ENCODE assay signal across 8 cellular contexts in the genomic region with DNA sequence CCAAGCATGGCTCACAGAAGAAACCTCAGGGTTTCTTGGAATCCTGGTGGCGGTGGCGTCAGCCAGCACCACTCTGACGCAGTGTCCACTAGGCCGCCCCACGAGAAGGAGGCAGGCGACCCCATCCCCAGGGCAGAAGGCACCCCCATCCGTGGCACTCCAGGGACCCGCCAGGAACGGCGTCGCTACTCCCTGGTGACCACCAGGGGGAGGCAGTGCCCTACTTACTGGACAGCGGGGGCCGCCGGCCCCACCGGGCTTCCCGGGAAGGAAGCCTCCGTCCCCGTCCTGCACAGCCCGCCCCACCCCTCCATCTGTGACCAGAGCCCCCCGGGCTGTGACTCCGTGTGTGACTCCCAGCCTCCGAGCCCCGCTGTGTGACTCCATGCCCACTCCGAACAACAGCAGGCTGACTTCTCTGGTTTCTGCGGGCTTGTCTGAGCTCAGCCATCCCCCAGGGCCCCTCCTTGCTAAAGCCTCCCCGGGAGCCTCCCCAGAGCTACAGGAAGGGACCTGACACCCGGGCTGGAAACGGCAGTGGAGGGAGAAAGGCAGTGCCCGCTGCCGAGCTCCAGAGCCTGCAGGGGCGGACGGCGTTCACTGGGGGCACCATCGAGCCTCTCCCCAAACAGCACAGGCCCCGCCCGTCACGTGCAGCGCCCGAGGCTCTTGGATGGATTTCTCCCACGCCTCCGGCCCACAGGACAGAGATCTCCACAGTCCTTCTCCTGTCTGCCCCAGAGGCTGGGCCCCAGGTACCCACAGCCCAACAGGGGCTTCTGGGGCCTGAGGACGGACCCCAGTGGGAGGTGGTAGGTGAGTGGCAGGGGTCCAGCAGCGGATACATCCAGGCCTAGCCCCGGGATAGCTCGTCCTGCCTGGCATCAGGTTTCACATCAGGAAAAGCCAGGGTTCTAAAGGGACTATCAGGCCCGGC. TPM values are rescaled to one million over a fixed set of nuclear protein-coding genes. Genes with fewer than 3 reads are reported as not detected.
DNase-seq lines count a peak whose midpoint lies in the region; ATAC-seq, FAIRE-seq and TF ChIP-seq lines count a peak whose summit lies in the region.

No MANE protein-coding gene starts in this region.

- no peak overlapping the region for H3K27ac Mint-ChIP-seq in activated B cell treated with CpG ODN at 0.5 μM for 24 hours
- peak overlapping the region in 4 of 6 donors; percentile 5 to 75 (median 67) for H3K27ac Mint-ChIP-seq in immature natural killer cell

- CTCF ChIA-PET in activated B cell treated with CpG ODN at 0.5 μM for 24 hours (lab: Charles Lee): interaction anchor here (0.7 to 3.8 kb wide), 19 partner anchors 10 to 558 kb away, joined by 3 to 66 read pairs (median 3); a partner anchor contains a TSS

- in situ Hi-C loops in G401 (cut with HindIII; ENCODE audit: low sequenced_read_pairs): no loop called here

- peak; percentile 72 for TF ChIP-seq CTCF in activated B cell treated with CpG ODN at 0.5 μM for 24 hours (IDR thresholded peaks at IDR 0.05)
- TF ChIP-seq CTCF in bronchial epithelial cell (IDR thresholded peaks at IDR 0.05; ENCODE audit: insufficient read depth, low read length, severe bottlenecking): peak; percentile 96

- H3K9me3 Mint-ChIP-seq in activated B cell treated with CpG ODN at 0.5 μM for 24 hours: no peaks in the 10 kb centered on the region
- H3K9me3 Mint-ChIP-seq in immature natural killer cell: no peaks in the 10 kb centered on the region

- H3K27me3 ChIP-seq in bronchial epithelial cell (ENCODE audit: control insufficient read depth, insufficient read depth, low read length): no peaks in the 10 kb centered on the region

- H3K4me3 Mint-ChIP-seq in activated B cell treated with CpG ODN at 0.5 μM for 24 hours (peak overlapping the region; percentile 87), immature natural killer cell (peak overlapping the region; percentile 86 to 93 (median 89))

- FAIRE-seq in bronchial epithelial cell (lab: Jason Lieb, UNC): no peak

- peak overlapping the region; percentile 38 for H3K4me3 ChIP-seq in bronchial epithelial cell (ENCODE audit: low read depth, low read length)
- H3K4me3 ChIP-seq in skin epidermis: peak overlapping the region; percentile 41 to 62 (median 46)

- no peaks in the 10 kb centered on the region for H3K36me3 ChIP-seq in bronchial epithelial cell (ENCODE audit: control insufficient read depth, insufficient read depth, low read length)

- POLR2A ChIA-PET in activated B cell treated with CpG ODN at 0.5 μM for 24 hours (lab: Charles Lee): interaction anchor here (0.7 to 1.1 kb wide), 4 partner anchors 35 to 479 kb away, joined by 3 to 5 read pairs (median 4); a partner anchor contains a TSS

- no peaks in the 10 kb centered on the region for H3K27me3 Mint-ChIP-seq in activated B cell treated with CpG ODN at 0.5 μM for 24 hours
- H3K27me3 Mint-ChIP-seq in immature natural killer cell (ENCODE audit: low read depth in 3 of 3): peaks cover 5 to 6% (median 6%) of the 10 kb centered on the region in 3 donors

- peak; percentile 62 for ATAC-seq in HG03045 (IDR thresholded peaks at IDR 0.05; ENCODE audit: unreplicated experiment)
- ATAC-seq in activated B cell treated with CpG ODN at 0.5 μM for 24 hours (ENCODE audit: low read depth): peak; percentile 95
- ATAC-seq in GM21717 (IDR thresholded peaks at IDR 0.05; ENCODE audit: unreplicated experiment): no peak

- peak overlapping the region in 20 of 21 experiments; percentile 10 to 86 (median 73) for H3K27ac ChIP-seq in skin epidermis

- peaks cover 4% of the 10 kb centered on the region for H3K4me1 Mint-ChIP-seq in activated B cell treated with CpG ODN at 0.5 μM for 24 hours
- peaks cover 5 to 6% of the 10 kb centered on the region in 2 donors for H3K4me1 Mint-ChIP-seq in immature natural killer cell

- no peaks in the 10 kb centered on the region for H3K36me3 Mint-ChIP-seq in activated B cell treated with CpG ODN at 0.5 μM for 24 hours (ENCODE audit: low read depth)
- H3K36me3 Mint-ChIP-seq in immature natural killer cell: no peaks in the 10 kb centered on the region

- peak; percentile 81 for DNase-seq in G401 (ENCODE audit: low spot score)
- DNase-seq in NCI-H2227 treated with DMSO at 0.1 percent for 48 hours (lab: John Stamatoyannopoulos, UW): peak; percentile 91
- peak; percentile 67 for DNase-seq in activated B cell treated with CpG ODN at 0.5 μM for 24 hours
- peak; percentile 74 for DNase-seq in bronchial epithelial cell (ENCODE audit: low read depth)
- DNase-seq in immature natural killer cell: peak; percentile 62 to 67 (median 63)

- intact Hi-C loops in activated B cell treated with CpG ODN at 0.5 μM for 24 hours (cut with micrococcal nuclease): loop anchor here (1.0 to 10.0 kb wide), 4 partner anchors 37 to 499 kb away; a partner anchor contains a TSS

RNA-seq across cellular contexts. Expression of a gene that starts 21.1 kb away (rescaled TPM):
- 0.43 and 1.4 TPM in 2 replicates for total RNA-seq in G401 (2014; rRNA removed; shearing (Covaris generic))
- not detected in 2 replicates for total RNA-seq in activated B cell treated with CpG ODN at 0.5 μM for 24 hours
- 1.0 and 3.2 TPM in 2 replicates for total RNA-seq in bronchial epithelial cell
- under 1 TPM in 1 of 3 donors, not detected in 2; 0.21 TPM for polyA plus RNA-seq in immature natural killer cell

RNA-seq across cellular contexts. Expression of a gene that starts 35.5 kb away (rescaled TPM):
- total RNA-seq in G401 (2014; rRNA removed; shearing (Covaris generic)): 389 and 401 TPM in 2 replicates
- total RNA-seq in activated B cell treated with CpG ODN at 0.5 μM for 24 hours (132 TPM in 2 replicates), bronchial epithelial cell (288 and 346 TPM in 2 replicates)
- 100 to 1,000 TPM; 365 to 518 (median 376) TPM for polyA plus RNA-seq in immature natural killer cell

RNA-seq across cellular contexts. Expression of a gene that starts 35.8 kb away (rescaled TPM):
- total RNA-seq in G401 (2014; rRNA removed; shearing (Covaris generic)): 37.6 and 44.9 TPM in 2 replicates
- total RNA-seq in activated B cell treated with CpG ODN at 0.5 μM for 24 hours: 0.69 and 0.89 TPM in 2 replicates
- 32.6 and 55.3 TPM in 2 replicates for total RNA-seq in bronchial epithelial cell
- polyA plus RNA-seq in immature natural killer cell: not detected

Comparison
In these comparisons a context has a peak if more than half of its experiments do, and no peak if none do; other contexts are left out.
1. RNA of a gene that starts 35.8 kb away (total RNA-seq): 32.6 to 55.3 TPM in bronchial epithelial cell and 37.6 to 44.9 TPM in G401; 0.69 to 0.89 TPM in activated B cell treated with CpG ODN at 0.5 μM for 24 hours; every median in the first group is over 10 times any median in the second.
2. Peak in every context shown above with its lines, with median percentiles within 50 percentile points of each other: DNase-seq.